7 cellular contexts compared by ENCODE assay signal in genomic region chr4:3941735-3942540, GRCh38.
A peak's percentile ranks its signal among the peaks of the same experiment; 100 is the strongest.
DNase-seq lines count a peak whose midpoint lies in the region; ATAC-seq, FAIRE-seq and TF ChIP-seq lines count a peak whose summit lies in the region.
"Not testable (repeated sequence)": the region's sequence is repeated elsewhere in the genome, so short reads cannot be mapped to it uniquely, and the experiment has no call there.

No MANE protein-coding gene starts in this region.

- peak overlapping the region; percentile 28 for H4K91ac ChIP-seq in trophoblast cell (ENCODE audit: low read depth, low read length)

- not testable (repeated sequence) for H3K27me3 Mint-ChIP-seq in endodermal cell (ENCODE audit: insufficient read depth)

- H3K9me3 Mint-ChIP-seq in endodermal cell = not testable (repeated sequence)

- POLR2A ChIA-PET in GM12878 (lab: Charles Lee) = not testable (repeated sequence)

- not testable (repeated sequence) for TF ChIP-seq RAD21 in GM12878 (IDR thresholded peaks at IDR 0.05; ENCODE audit: insufficient read depth, low read depth, low read length)

- not testable (repeated sequence) for H3K79me1 ChIP-seq in mesendoderm (ENCODE audit: low read length); trophoblast cell (ENCODE audit: low read length)

- not testable (repeated sequence) for H3K27me3 ChIP-seq in H7 (ENCODE audit: control insufficient read depth, insufficient read depth, low read length); KMS-11 (ENCODE audit: insufficient read depth, low read depth); GM12878 (replicated peaks in 1 of 2; ENCODE audit: control insufficient read depth in 2 of 2, insufficient read depth in 2 of 2, low read length in 1 of 2); endodermal cell (ENCODE audit: control insufficient read depth, insufficient read depth, low read length, poor library complexity, severe bottlenecking); mesendoderm (ENCODE audit: insufficient read depth, low read length, poor library complexity); trophoblast cell (ENCODE audit: insufficient read depth, low read length)

- not testable (repeated sequence) for H3K9me3 ChIP-seq in GM12878 (replicated peaks; ENCODE audit: control insufficient read depth, insufficient read depth, low read length); endodermal cell (ENCODE audit: control insufficient read depth, low read length); trophoblast cell (ENCODE audit: insufficient read depth, low read depth, low read length)

- not testable (repeated sequence) for FAIRE-seq in GM12878 (lab: Jason Lieb, UNC)

- peaks cover 21% of the 10 kb centered on the region for H3K36me3 Mint-ChIP-seq in endodermal cell (ENCODE audit: low read depth)

- intact Hi-C loops in GM12878 (cut with micrococcal nuclease; ENCODE audit: unreplicated experiment) = not testable (repeated sequence)

- not testable (repeated sequence) for H3K18ac ChIP-seq in mesendoderm (ENCODE audit: low read length); trophoblast cell (ENCODE audit: low read length)

- CTCF ChIA-PET in GM12878 (lab: Yijun Ruan, JAX) = interaction anchor here (0.7 to 1.4 kb wide), 6 partner anchors 10 to 514 kb away, joined by 3 to 5 read pairs (median 3); no protein-coding TSS in a partner anchor

- H4K8ac ChIP-seq in mesendoderm (ENCODE audit: low read depth, low read length); trophoblast cell (ENCODE audit: low read depth, low read length): not testable (repeated sequence)

- H2BK15ac ChIP-seq in mesendoderm (replicated peaks; ENCODE audit: low read depth) = not testable (repeated sequence)

- in situ Hi-C loops in GM12878 (cut with MboI) = not testable (repeated sequence)

- H3K4me1 ChIP-seq in KMS-11 (ENCODE audit: low read depth, poor library complexity, severe bottlenecking); GM12878 (ENCODE audit: control insufficient read depth, insufficient read depth, low read length); endodermal cell (ENCODE audit: control insufficient read depth, insufficient read depth, low read length); mesendoderm (ENCODE audit: control insufficient read depth, low read depth, low read length); trophoblast cell (ENCODE audit: control insufficient read depth in 1 of 2, insufficient read depth in 2 of 2, low read length in 2 of 2): not testable (repeated sequence)

- H3K23ac ChIP-seq in mesendoderm (ENCODE audit: low read length); trophoblast cell (ENCODE audit: low read length): not testable (repeated sequence)

- not testable (repeated sequence) for H2BK5ac ChIP-seq in mesendoderm (ENCODE audit: low read length); trophoblast cell (ENCODE audit: low read depth, low read length, poor library complexity)

- WGBS in GM12878 (ENCODE audit: insufficient coverage, insufficient replicate concordance, low lambda C conversion rate, missing lambda C conversion rate) = 48% methylated on average over 17 of the region's 17 CpGs
- 69 to 94% methylated on average over 5 to 17 of the region's 17 CpGs for WGBS in endodermal cell (ENCODE audit: insufficient coverage in 1 of 2, insufficient read length in 1 of 2), 2 experiments
- no CpG with 5 or more reads among the region's 17 CpGs for WGBS in mesendoderm (ENCODE audit: extremely low coverage, insufficient coverage, low lambda C conversion rate)
- no CpG with 5 or more reads among the region's 17 CpGs for whole genome bisulfite sequencing in trophoblast cell (ENCODE audit: extremely low coverage, insufficient coverage, insufficient read length)

- not testable (repeated sequence) for H2BK120ac ChIP-seq in mesendoderm (ENCODE audit: low read depth, low read length)
- H2BK120ac ChIP-seq in trophoblast cell (ENCODE audit: insufficient read depth, low read length, poor library complexity) = peak overlapping the region; percentile 20

- H3K27ac Mint-ChIP-seq in endodermal cell = peak overlapping the region; percentile 80

- not testable (repeated sequence) for H3K79me2 ChIP-seq in KMS-11 (ENCODE audit: insufficient read depth, low read depth); GM12878 (ENCODE audit: control insufficient read depth, insufficient read depth, low read length); mesendoderm (ENCODE audit: control insufficient read depth, insufficient read depth, low read length); trophoblast cell (ENCODE audit: control insufficient read depth, insufficient read depth, low read length, poor library complexity)

- DNase-seq in H7 (peak; percentile 22), SW480 (ENCODE audit: low spot score) (peak; percentile 19), endodermal cell (peak; percentile 79), mesendoderm (peak; percentile 53)
- DNase-seq in GM12878 (ENCODE audit: low read depth, low spot score); trophoblast cell: not testable (repeated sequence)

- not testable (repeated sequence) for TF ChIP-seq POLR2A in GM12878 (IDR thresholded peaks at IDR 0.05; ENCODE audit: low read depth, low read length)

- SMC1A ChIA-PET in GM12878 (lab: Charles Lee; ENCODE audit: uncharacterized antibody, unreplicated experiment) = not testable (repeated sequence)

- H4K5ac ChIP-seq in mesendoderm (ENCODE audit: low read length) = not testable (repeated sequence)

- H3K4me3 ChIP-seq in H7 (ENCODE audit: insufficient read depth, low read depth, low read length); KMS-11 (IDR thresholded peaks at IDR 0.05; ENCODE audit: insufficient read depth, low read depth, low read length); GM12878; endodermal cell (ENCODE audit: low read length); mesendoderm (ENCODE audit: low read length); trophoblast cell (ENCODE audit: low read depth, low read length): not testable (repeated sequence)

- not testable (repeated sequence) for H2BK12ac ChIP-seq in trophoblast cell (ENCODE audit: low read length)

- not testable (repeated sequence) for H3K4ac ChIP-seq in mesendoderm (ENCODE audit: low read depth, low read length); trophoblast cell (ENCODE audit: low read depth, low read length)

- H3K56ac ChIP-seq in mesendoderm (ENCODE audit: low read length) = peak overlapping the region; percentile 49

- not testable (repeated sequence) for H4K12ac ChIP-seq in trophoblast cell (ENCODE audit: low read depth, low read length)

- H3K36me3 ChIP-seq in H7 (replicated peaks; ENCODE audit: control insufficient read depth, insufficient read depth, low read length); KMS-11 (ENCODE audit: insufficient read depth); GM12878 (ENCODE audit: control insufficient read depth in 2 of 2, insufficient read depth in 2 of 2, low read length in 1 of 2); endodermal cell (ENCODE audit: control insufficient read depth, insufficient read depth, low read length); mesendoderm (ENCODE audit: control insufficient read depth, insufficient read depth, low read length); trophoblast cell (ENCODE audit: control insufficient read depth in 1 of 2, insufficient read depth in 2 of 2, low read length in 2 of 2): not testable (repeated sequence)

- not testable (repeated sequence) for ATAC-seq in GM12878

- peaks cover 20% of the 10 kb centered on the region for H3K4me1 Mint-ChIP-seq in endodermal cell

- H3K14ac ChIP-seq in trophoblast cell (ENCODE audit: low read length) = not testable (repeated sequence)

- BruUV-seq in GM12878 (replicated peaks; lab: Mats Ljungman, UMichigan) = not testable (repeated sequence)

- not testable (repeated sequence) for H3K27ac ChIP-seq in KMS-11; GM12878 (ENCODE audit: control insufficient read depth, insufficient read depth); endodermal cell (ENCODE audit: low read depth, low read length); trophoblast cell (ENCODE audit: low read depth, low read length)
- H3K27ac ChIP-seq in mesendoderm (ENCODE audit: low read depth, low read length) = peak overlapping the region; percentile 45

- H3K4me2 ChIP-seq in KMS-11; GM12878 (ENCODE audit: control insufficient read depth, insufficient read depth); mesendoderm (ENCODE audit: low read length); trophoblast cell (ENCODE audit: low read length): not testable (repeated sequence)

- TF ChIP-seq EP300 in GM12878 (IDR thresholded peaks at IDR 0.05; ENCODE audit: borderline replicate concordance in 1 of 2, control insufficient read depth in 1 of 2, low read depth in 2 of 2, low read length in 2 of 2) = not testable (repeated sequence)

- TF ChIP-seq CTCF in KMS-11 (conservative IDR thresholded peaks at IDR 0.05; ENCODE audit: low read depth, low read length) = peak; percentile 18; the same call in 1 of the 2 replicates
- not testable (repeated sequence) for TF ChIP-seq CTCF in GM12878 (IDR thresholded peaks at IDR 0.05 in 2 of 3, conservative IDR thresholded peaks at IDR 0.05 in 1 of 3; ENCODE audit: control insufficient read depth in 2 of 3, extremely low read depth in 1 of 3, insufficient read depth in 1 of 3, low read depth in 3 of 3, low read length in 3 of 3); endodermal cell (conservative IDR thresholded peaks at IDR 0.05)

- not testable (repeated sequence) for H3K9ac ChIP-seq in KMS-11; GM12878 (ENCODE audit: control insufficient read depth, insufficient read depth, low read length); endodermal cell (ENCODE audit: extremely low read depth, low read length, poor library complexity, severe bottlenecking); mesendoderm (ENCODE audit: low read length); trophoblast cell (ENCODE audit: low read length)

- H4K20me1 ChIP-seq in KMS-11 (ENCODE audit: insufficient read depth); GM12878 (ENCODE audit: control insufficient read depth, insufficient read depth): not testable (repeated sequence)

- H2AFZ ChIP-seq in KMS-11 (ENCODE audit: low read depth); GM12878 (ENCODE audit: control insufficient read depth, low read depth, low read length); trophoblast cell (ENCODE audit: insufficient read depth, low read length, poor library complexity): not testable (repeated sequence)

- H3K4me3 Mint-ChIP-seq in endodermal cell = not testable (repeated sequence)

- H2AK5ac ChIP-seq in mesendoderm (ENCODE audit: low read length); trophoblast cell (ENCODE audit: low read length): not testable (repeated sequence)

- RAD21 ChIA-PET in GM12878 (lab: Charles Lee; ENCODE audit: unreplicated experiment) = not testable (repeated sequence)
